26 cellular contexts compared by ENCODE assay signal in the genomic region with DNA sequence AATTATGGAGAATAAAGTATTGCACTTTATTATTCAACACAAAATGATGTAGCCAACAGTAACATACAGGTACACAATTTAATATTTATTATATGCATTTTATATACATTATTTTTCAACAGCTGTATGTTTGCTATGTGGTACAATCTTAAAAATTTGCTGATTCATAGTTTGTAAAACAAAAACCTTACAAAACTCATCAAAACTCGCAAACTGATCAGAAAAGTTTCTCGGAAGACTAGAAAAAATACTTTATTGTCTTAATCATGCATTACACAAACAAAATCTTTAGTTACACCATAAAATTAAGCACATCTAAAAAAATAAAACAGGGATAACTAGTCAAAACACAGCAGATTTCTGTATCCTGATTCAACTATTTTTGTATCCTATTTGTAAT. TPM values are rescaled to one million over a fixed set of nuclear protein-coding genes. Genes with fewer than 3 reads are reported as not detected.
A peak's percentile ranks its signal among the peaks of the same experiment; 100 is the strongest.
DNase-seq lines count a peak whose midpoint lies in the region; ATAC-seq, FAIRE-seq and TF ChIP-seq lines count a peak whose summit lies in the region.
"Had no signal": no experiment of that assay in that cellular context is flagged by ENCODE, and none has a peak within 500 bp of the region (broad histone marks: within the 10 kb centered on the region; RNA-seq: fewer than 3 reads in every experiment).

No MANE protein-coding gene starts in this region.

- no peak overlapping the region for H3K27ac ChIP-seq in HepG2 (ENCODE audit: extremely low read length, insufficient read depth, low read length)
- no peak overlapping the region for H3K27ac ChIP-seq in right lobe of liver
- no peak overlapping the region for H3K27ac ChIP-seq in PC-3 (ENCODE audit: low read length)
- H3K27ac ChIP-seq: 22Rv1; BLaER1 treated with 17β-estradiol and CSF1 and Interleukin-3, amounts not matched to agents 10 nM and 100 nM had no signal

- in situ Hi-C loops in HepG2 (cut with HindIII; ENCODE audit: extremely low pct_ligation_motif_present, low pct_unique_long_range_greater_than_20kb) = no loop called here

- no peak overlapping the region for H2AFZ ChIP-seq in HepG2 (ENCODE audit: low read length)
- no peak overlapping the region for H2AFZ ChIP-seq in PC-3 (ENCODE audit: low read length)

- no peaks in the 10 kb centered on the region for H3K9me2 ChIP-seq in PC-3 (replicated peaks; ENCODE audit: low read length)

- H3K4me1 ChIP-seq in HepG2 (ENCODE audit: insufficient read depth, low read length) = peaks cover 12% of the 10 kb centered on the region
- H3K4me1 ChIP-seq in right lobe of liver = no peaks in the 10 kb centered on the region
- H3K4me1 ChIP-seq in PC-3 (ENCODE audit: insufficient read depth, low read length) = no peaks in the 10 kb centered on the region
- H3K4me1 ChIP-seq: BE2C; BLaER1 treated with 17β-estradiol and CSF1 and Interleukin-3, amounts not matched to agents 10 nM and 100 nM had no signal

- no peak overlapping the region for H3K4me3 ChIP-seq in HepG2 (replicated peaks in 1 of 3; ENCODE audit: insufficient read depth in 1 of 3, low read depth in 2 of 3, low read length in 3 of 3)
- H3K4me3 ChIP-seq in right lobe of liver = no peak overlapping the region
- H3K4me3 ChIP-seq in PC-3 (ENCODE audit: low read length) = no peak overlapping the region
- H3K4me3 ChIP-seq: BLaER1 treated with 17β-estradiol and CSF1 and Interleukin-3, amounts not matched to agents 10 nM and 100 nM; HAP-1 had no signal

- no peak for DNase-seq in HepG2 (ENCODE audit: low spot score)
- no peak for DNase-seq in right lobe of liver
- no peak for DNase-seq in PC-3
- DNase-seq in MV-4-11 (lab: John Stamatoyannopoulos, UW) = no peak
- DNase-seq in inferior parietal cortex (ENCODE audit: extremely low spot score) = no peak
- DNase-seq: ACHN; AML-193; BE2C; CD4-positive, alpha-beta T cell; CD8-positive, alpha-beta memory T cell; DMS 273 treated with DMSO at 0.1 percent for 48 hours; DMS79; EL; GF-D8; GOT3 had no signal

- H3K4me2 ChIP-seq in HepG2 (ENCODE audit: low read depth, low read length) (no peak overlapping the region), PC-3 (ENCODE audit: low read length) (no peak overlapping the region)
- H3K4me2 ChIP-seq: BLaER1 treated with 17β-estradiol and CSF1 and Interleukin-3, amounts not matched to agents 10 nM and 100 nM had no signal

- peaks cover 12 to 46% of the 10 kb centered on the region in 2 experiments for H3K36me3 ChIP-seq in HepG2 (replicated peaks in 1 of 2; ENCODE audit: control insufficient read depth in 1 of 2, insufficient read depth in 2 of 2, low read length in 2 of 2)
- peaks cover 0 to 18% (median 5%) of the 10 kb centered on the region in 4 donors for H3K36me3 ChIP-seq in right lobe of liver
- peaks cover 20% of the 10 kb centered on the region; the same call in 1 of the 2 replicates for H3K36me3 ChIP-seq in PC-3 (ENCODE audit: low read depth, low read length)

- TF ChIP-seq RAD21 in HepG2 (CRISPR knock-in tag; IDR thresholded peaks at IDR 0.05) = no peak

- FAIRE-seq in HepG2 (lab: Jason Lieb, UNC) (no peak), endometrium (lab: Jason Lieb, UNC) (peak; percentile 86)
- FAIRE-seq: A204.1, D721Med, GM12891, GM18507, H54 had no signal

- no peaks in the 10 kb centered on the region for H4K20me1 ChIP-seq in HepG2 (ENCODE audit: insufficient read depth, low read length)
- H4K20me1 ChIP-seq in PC-3 (ENCODE audit: low read length) = no peaks in the 10 kb centered on the region

- H3F3A ChIP-seq in PC-3 (ENCODE audit: low read length, unreplicated experiment) = no peaks in the 10 kb centered on the region

- H3K27me3 ChIP-seq in HepG2 (ENCODE audit: control insufficient read depth in 1 of 2, insufficient read depth in 2 of 2, low read length in 2 of 2) = no peaks in the 10 kb centered on the region
- no peaks in the 10 kb centered on the region for H3K27me3 ChIP-seq in right lobe of liver
- H3K27me3 ChIP-seq in PC-3 (ENCODE audit: low read length) = no peaks in the 10 kb centered on the region
- H3K27me3 ChIP-seq: BE2C; BLaER1 treated with 17β-estradiol and CSF1 and Interleukin-3, amounts not matched to agents 10 nM and 100 nM had no signal

- CTCF ChIA-PET in HepG2 (lab: Yijun Ruan, JAX; ENCODE audit: low intra/inter-chr PET ratio, low total read pairs) (no interaction called here), PC-3 (lab: Charles Lee) (no interaction called here)

- H3K79me2 ChIP-seq in HepG2 (ENCODE audit: insufficient read depth, low read length) = no peaks in the 10 kb centered on the region
- H3K79me2 ChIP-seq in PC-3 (ENCODE audit: low read length) = no peaks in the 10 kb centered on the region

- ATAC-seq in HepG2 = no peak
- no peak for ATAC-seq in right lobe of liver
- peak; percentile 10; the same call in 1 of the 2 replicates for ATAC-seq in PC-3
- no peak for ATAC-seq in GM18868 (IDR thresholded peaks at IDR 0.05; ENCODE audit: unreplicated experiment)
- ATAC-seq in HG02970 (IDR thresholded peaks at IDR 0.05; ENCODE audit: low FRiP score, unreplicated experiment) = no peak

- TF ChIP-seq POLR2A in HepG2 (IDR thresholded peaks at IDR 0.05; ENCODE audit: insufficient read depth in 1 of 2, low read depth in 2 of 2, low read length in 2 of 2) (no peak), right lobe of liver (IDR thresholded peaks at IDR 0.05) (no peak)

- POLR2A ChIA-PET in HepG2 (lab: Yijun Ruan, JAX) (no interaction called here), PC-3 (lab: Charles Lee; ENCODE audit: unreplicated experiment) (no interaction called here)

- no TSS peak for BruUV-seq in HepG2 (replicated peaks; lab: Mats Ljungman, UMichigan)
- no TSS peak for BruUV-seq in PC-3 (replicated peaks; lab: Mats Ljungman, UMichigan)

- no peak for TF ChIP-seq EP300 in HepG2 (IDR thresholded peaks at IDR 0.05; ENCODE audit: low read depth in 2 of 2, low read length in 2 of 2)
- no peak for TF ChIP-seq EP300 in HepG2 (CRISPR knock-in tag; IDR thresholded peaks at IDR 0.05; ENCODE audit: borderline replicate concordance)

- H3K9me3 ChIP-seq in HepG2 (ENCODE audit: low read length) = no peaks in the 10 kb centered on the region
- H3K9me3 ChIP-seq in right lobe of liver = no peaks in the 10 kb centered on the region
- no peaks in the 10 kb centered on the region for H3K9me3 ChIP-seq in PC-3 (ENCODE audit: low read length)
- H3K9me3 ChIP-seq: BE2C; BLaER1 treated with 17β-estradiol and CSF1 and Interleukin-3, amounts not matched to agents 10 nM and 100 nM; HAP-1 had no signal

- H3K9ac ChIP-seq in HepG2 (ENCODE audit: insufficient read depth, low read depth, low read length) = no peak overlapping the region
- H3K9ac ChIP-seq in PC-3 (ENCODE audit: low read length) = no peak overlapping the region
- H3K9ac ChIP-seq: BLaER1 treated with 17β-estradiol and CSF1 and Interleukin-3, amounts not matched to agents 10 nM and 100 nM had no signal

- WGBS in HepG2 (ENCODE audit: low lambda C conversion rate) = 96% methylated on average over 2 of the region's 2 CpGs
- 92% methylated on average over 2 of the region's 2 CpGs for WGBS in right lobe of liver (ENCODE audit: insufficient coverage, low coverage, low lambda C conversion rate, missing lambda C conversion rate)

- TF ChIP-seq CTCF in HepG2 (CRISPR knock-in tag; IDR thresholded peaks at IDR 0.05) (no peak), right lobe of liver (IDR thresholded peaks at IDR 0.05) (no peak), PC-3 (conservative IDR thresholded peaks at IDR 0.05; ENCODE audit: low read depth, low read length) (no peak)

- intact Hi-C loops in HepG2 (cut with micrococcal nuclease; ENCODE audit: unreplicated experiment) = no loop called here
- intact Hi-C loops in right lobe of liver (cut with DNase I) = no loop called here
- intact Hi-C loops in PC-3 (cut with micrococcal nuclease) = no loop called here

TF ChIP-seq in HepG2, 621 proteins besides CTCF, POLR2A, EP300 and RAD21 (continues in another document):
- TF ChIP-seq NR2F6 (IDR thresholded peaks at IDR 0.05) = no peak
- no peak for TF ChIP-seq NR2F6 (CRISPR knock-in tag; IDR thresholded peaks at IDR 0.05)
- peak; percentile 79 for TF ChIP-seq NFE2L2 (IDR thresholded peaks at IDR 0.05; ENCODE audit: low read length)
- TF ChIP-seq, protein P1, sequence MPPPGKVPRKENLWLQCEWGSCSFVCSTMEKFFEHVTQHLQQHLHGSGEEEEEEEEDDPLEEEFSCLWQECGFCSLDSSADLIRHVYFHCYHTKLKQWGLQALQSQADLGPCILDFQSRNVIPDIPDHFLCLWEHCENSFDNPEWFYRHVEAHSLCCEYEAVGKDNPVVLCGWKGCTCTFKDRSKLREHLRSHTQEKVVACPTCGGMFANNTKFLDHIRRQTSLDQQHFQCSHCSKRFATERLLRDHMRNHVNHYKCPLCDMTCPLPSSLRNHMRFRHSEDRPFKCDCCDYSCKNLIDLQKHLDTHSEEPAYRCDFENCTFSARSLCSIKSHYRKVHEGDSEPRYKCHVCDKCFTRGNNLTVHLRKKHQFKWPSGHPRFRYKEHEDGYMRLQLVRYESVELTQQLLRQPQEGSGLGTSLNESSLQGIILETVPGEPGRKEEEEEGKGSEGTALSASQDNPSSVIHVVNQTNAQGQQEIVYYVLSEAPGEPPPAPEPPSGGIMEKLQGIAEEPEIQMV (CRISPR knock-in tag; IDR thresholded peaks at IDR 0.05; ENCODE audit: low read depth) = no peak

RNA-seq across cellular contexts. Expression of a gene that starts 19.5 kb away (rescaled TPM):
- total RNA-seq in HepG2 (2016; rRNA removed; fragmentation: Illumina TruSeq; extraction: Trizol) = 46.1 and 79.3 TPM in 2 replicates
- total RNA-seq in HepG2 (2016; cell fraction: cytosol; rRNA removed; fragmentation: Illumina TruSeq; extraction: Trizol; ENCODE audit: low read depth) = 42.7 and 44.5 TPM in 2 replicates
- 44.2 and 82.2 TPM in 2 replicates for total RNA-seq in HepG2 (2016; cell fraction: insoluble cytoplasmic fraction; rRNA removed; fragmentation: Illumina TruSeq; extraction: Trizol)
- 35.2 and 37.4 TPM in 2 replicates for total RNA-seq in HepG2 (2016; cell fraction: membrane; rRNA removed; fragmentation: Illumina TruSeq; extraction: Trizol)
- 75.5 and 83.2 TPM in 2 replicates for total RNA-seq in HepG2 (2016; cell fraction: nucleus; rRNA removed; fragmentation: Illumina TruSeq; extraction: Trizol)
- 67.6 and 78.2 TPM in 2 replicates for polyA plus RNA-seq in HepG2 (2011; rRNA removed)
- polyA plus RNA-seq in HepG2 (2011; cell fraction: cytosol; rRNA removed) = 46.8 and 61.9 TPM in 2 replicates
- 41.4 and 44.4 TPM in 2 replicates for polyA plus RNA-seq in HepG2 (2011; cell fraction: nucleus; rRNA removed)
- 42.1 and 46.5 TPM in 2 replicates for polyA plus RNA-seq in HepG2 (2012)
- 14.6 and 14.7 TPM in 2 replicates for polyA plus RNA-seq in HepG2 (2016; cell fraction: cytosol; fragmentation: Illumina TruSeq; extraction: Trizol; ENCODE audit: low read depth)
- polyA plus RNA-seq in HepG2 (2016; cell fraction: insoluble cytoplasmic fraction; fragmentation: Illumina TruSeq; extraction: Trizol; ENCODE audit: low read depth) = 44.3 and 45.7 TPM in 2 replicates
- polyA plus RNA-seq in HepG2 (2016; cell fraction: membrane; fragmentation: Illumina TruSeq; extraction: Trizol; ENCODE audit: low read depth) = 23.3 and 29.1 TPM in 2 replicates
- 110 and 111 TPM in 2 replicates for polyA plus RNA-seq in HepG2 (2016; cell fraction: nucleus; fragmentation: Illumina TruSeq; extraction: Trizol; ENCODE audit: insufficient read depth, low read depth)
- polyA minus RNA-seq in HepG2 (2011; rRNA and poly(A)+ RNA removed; ENCODE audit: low replicate concordance) = 0.09 and 34.6 TPM in 2 replicates
- 40.3 and 42.4 TPM in 2 replicates for polyA minus RNA-seq in HepG2 (2011; cell fraction: cytosol; rRNA and poly(A)+ RNA removed)
- polyA minus RNA-seq in HepG2 (2011; cell fraction: nucleus; rRNA and poly(A)+ RNA removed) = 33.0 and 38.3 TPM in 2 replicates
- 1 to 10 TPM in 2 of 6 experiments, under 1 TPM in 3, not detected in 1; 0.14 to 2.9 (median 0.60) TPM for total RNA-seq in right lobe of liver
- 2.5 and 4.2 TPM in 2 replicates for total RNA-seq in PC-3 (2014; rRNA removed)
- total RNA-seq: CD4-positive, alpha-beta T cell had no signal
